Comparison of ENCODE assay signal across 9 cellular contexts in genomic region chr6:13762648-13763441, GRCh38. TPM values are rescaled to one million over a fixed set of nuclear protein-coding genes. Genes with fewer than 3 reads are reported as not detected.
DNase-seq lines count a peak whose midpoint lies in the region; ATAC-seq and TF ChIP-seq lines count a peak whose summit lies in the region.
"Had no signal": no experiment of that assay in that cellular context is flagged by ENCODE, and none has a peak within 500 bp of the region (broad histone marks: within the 10 kb centered on the region; RNA-seq: fewer than 3 reads in every experiment).

No MANE protein-coding gene starts in this region.

- no peak for ATAC-seq in Right ventricle myocardium superior (ENCODE audit: poor library complexity)
- no peak for ATAC-seq in GM18502 (IDR thresholded peaks at IDR 0.05; ENCODE audit: poor library complexity, unreplicated experiment)

- H3K4me1 Mint-ChIP-seq in chondrocyte (ENCODE audit: low read depth), result peaks cover 66% of the 10 kb centered on the region
- H3K4me1 Mint-ChIP-seq in neural crest cell, result peaks cover 32% of the 10 kb centered on the region

- H3K27me3 Mint-ChIP-seq in chondrocyte (ENCODE audit: low read depth) (no peaks in the 10 kb centered on the region), neural crest cell (ENCODE audit: low read depth) (no peaks in the 10 kb centered on the region)

- intact Hi-C loops in Right ventricle myocardium superior (cut with DNase I), result no loop called here

- H3K36me3 Mint-ChIP-seq in chondrocyte (ENCODE audit: low read depth) (no peaks in the 10 kb centered on the region), neural crest cell (ENCODE audit: low read depth) (no peaks in the 10 kb centered on the region)
- H3K36me3 Mint-ChIP-seq: IgD-negative memory B cell had no signal

- H3K9me3 Mint-ChIP-seq in chondrocyte (ENCODE audit: low read depth) (no peaks in the 10 kb centered on the region), neural crest cell (no peaks in the 10 kb centered on the region)
- H3K9me3 Mint-ChIP-seq: IgD-negative memory B cell had no signal

- no peak for TF ChIP-seq CTCF in chondrocyte (IDR thresholded peaks at IDR 0.05)
- TF ChIP-seq CTCF in neural crest cell (conservative IDR thresholded peaks at IDR 0.05), result no peak

- H3K4me3 Mint-ChIP-seq in chondrocyte (ENCODE audit: unreplicated experiment), result peak overlapping the region; percentile 37
- no peak overlapping the region for H3K4me3 Mint-ChIP-seq in neural crest cell

- peak; percentile 97 for DNase-seq in GF-D8 (lab: John Stamatoyannopoulos, UW)
- peak; percentile 85 for DNase-seq in RPMI7951 (ENCODE audit: low read depth)
- DNase-seq in chondrocyte (ENCODE audit: low spot score), result no peak
- no peak for DNase-seq in neural crest cell (ENCODE audit: low read depth, low spot score)
- no peak for DNase-seq in HuH-7.5 (ENCODE audit: low spot score)
- DNase-seq in DMS153 treated with DMSO at 0.1 percent for 48 hours (lab: John Stamatoyannopoulos, UW; ENCODE audit: unreplicated experiment), result no peak
- DNase-seq in Right ventricle myocardium superior, result no peak

- H3K27ac Mint-ChIP-seq in chondrocyte (ENCODE audit: unreplicated experiment) (peak overlapping the region; percentile 98), neural crest cell (ENCODE audit: unreplicated experiment) (peak overlapping the region; percentile 64)
- H3K27ac Mint-ChIP-seq: IgD-negative memory B cell had no signal

RNA-seq across cellular contexts. Expression of gene RANBP9, which starts 51.2 kb away (rescaled TPM):
- total RNA-seq in RPMI7951 (2014; rRNA removed; shearing (Covaris generic)), result 28.6 and 33.0 TPM in 2 replicates
- total RNA-seq in chondrocyte, result 53.0 to 72.0 TPM (median 71.8 TPM) in 3 replicates
- total RNA-seq in neural crest cell, result 41.2 and 41.5 TPM in 2 replicates
- total RNA-seq in Right ventricle myocardium superior, result 29.9 TPM

RNA-seq across cellular contexts. Expression of gene MCUR1, which starts 51.5 kb away (rescaled TPM):
- total RNA-seq in RPMI7951 (2014; rRNA removed; shearing (Covaris generic)), result 23.3 and 23.5 TPM in 2 replicates
- total RNA-seq in chondrocyte (18.8 to 31.7 TPM (median 28.7 TPM) in 3 replicates), neural crest cell (24.9 and 25.2 TPM in 2 replicates), Right ventricle myocardium superior (35.7 TPM)

Comparison
In these comparisons a context has a peak if more than half of its experiments do, and no peak if none do; other contexts are left out.
1. DNase-seq: peak in GF-D8 (single experiment) and RPMI7951 (single experiment); none in chondrocyte (single experiment), neural crest cell (single experiment), HuH-7.5 (single experiment), DMS153 treated with DMSO at 0.1 percent for 48 hours (single experiment) and Right ventricle myocardium superior (single experiment).